ENCODE assay signal across 8 cellular contexts in genomic region chr14:56555921-56556570, GRCh38. TPM values are rescaled to one million over a fixed set of nuclear protein-coding genes. Genes with fewer than 3 reads are reported as not detected.
DNase-seq lines count a peak whose midpoint lies in the region; ATAC-seq and TF ChIP-seq lines count a peak whose summit lies in the region.

No MANE protein-coding gene starts in this region.

- H3K27ac ChIP-seq in VCaP: peak overlapping the region; percentile 5; the same call in 1 of the 2 replicates
- no peak overlapping the region for H3K27ac ChIP-seq in gastrocnemius medialis

- peak; percentile 84 for TF ChIP-seq CTCF in VCaP (conservative IDR thresholded peaks at IDR 0.05)
- TF ChIP-seq CTCF in gastrocnemius medialis (IDR thresholded peaks at IDR 0.05 in 4 of 5, conservative IDR thresholded peaks at IDR 0.05 in 1 of 5): peak in 2 of 5 experiments; percentile 23 to 28

- H3K4me3 ChIP-seq in gastrocnemius medialis: no peak overlapping the region

- H3K4me1 ChIP-seq in gastrocnemius medialis: no peaks in the 10 kb centered on the region

- intact Hi-C loops in left colon (cut with DNase I, micrococcal nuclease): no loop called here
- intact Hi-C loops in gastrocnemius medialis (cut with DNase I; ENCODE audit: low total_unique reads): no loop called here

- H3K36me3 ChIP-seq in gastrocnemius medialis: no peaks in the 10 kb centered on the region

- in situ Hi-C loops in gastrocnemius medialis (cut with MboI; ENCODE audit: low sequenced_read_pairs in 4 of 4): no loop called here

- no peaks in the 10 kb centered on the region for H3K9me3 ChIP-seq in gastrocnemius medialis

- no peak for TF ChIP-seq POLR2A in gastrocnemius medialis (IDR thresholded peaks at IDR 0.05)

- H3K27me3 ChIP-seq in gastrocnemius medialis: no peaks in the 10 kb centered on the region

- DNase-seq in ELR (ENCODE audit: low read depth) (peak; percentile 47), NAMALWA (ENCODE audit: low spot score) (peak; percentile 39), left colon (no peak), gastrocnemius medialis (no peak), ecto neural progenitor cell (ENCODE audit: low spot score) (no peak)
- DNase-seq in activated naive CD4-positive, alpha-beta T cell treated with Interleukin-2 at 50 U/mL for 16 hours: no peak

- ATAC-seq in left colon (peak; percentile 99), GM19351 (IDR thresholded peaks at IDR 0.05; ENCODE audit: unreplicated experiment) (no peak), gastrocnemius medialis (no peak)

RNA-seq across cellular contexts. Expression of gene TMEM260, which starts 23.6 kb away (rescaled TPM):
- total RNA-seq in left colon (10 to 100 TPM; 17.9 to 22.9 TPM), gastrocnemius medialis (10 to 100 TPM in 1 of 4 donors, 1 to 10 TPM in 3; 2.6 to 10.5 (median 5.3) TPM)

Comparison
In these comparisons a context has a peak if more than half of its experiments do, and no peak if none do; other contexts are left out.
1. DNase-seq: peak in ELR (single experiment) and NAMALWA (single experiment); none in left colon (0 of 2), gastrocnemius medialis (0 of 2), activated naive CD4-positive, alpha-beta T cell treated with Interleukin-2 at 50 U/mL for 16 hours (single experiment) and ecto neural progenitor cell (single experiment).